Comparison of ENCODE assay signal across 7 cellular contexts in the genomic region with DNA sequence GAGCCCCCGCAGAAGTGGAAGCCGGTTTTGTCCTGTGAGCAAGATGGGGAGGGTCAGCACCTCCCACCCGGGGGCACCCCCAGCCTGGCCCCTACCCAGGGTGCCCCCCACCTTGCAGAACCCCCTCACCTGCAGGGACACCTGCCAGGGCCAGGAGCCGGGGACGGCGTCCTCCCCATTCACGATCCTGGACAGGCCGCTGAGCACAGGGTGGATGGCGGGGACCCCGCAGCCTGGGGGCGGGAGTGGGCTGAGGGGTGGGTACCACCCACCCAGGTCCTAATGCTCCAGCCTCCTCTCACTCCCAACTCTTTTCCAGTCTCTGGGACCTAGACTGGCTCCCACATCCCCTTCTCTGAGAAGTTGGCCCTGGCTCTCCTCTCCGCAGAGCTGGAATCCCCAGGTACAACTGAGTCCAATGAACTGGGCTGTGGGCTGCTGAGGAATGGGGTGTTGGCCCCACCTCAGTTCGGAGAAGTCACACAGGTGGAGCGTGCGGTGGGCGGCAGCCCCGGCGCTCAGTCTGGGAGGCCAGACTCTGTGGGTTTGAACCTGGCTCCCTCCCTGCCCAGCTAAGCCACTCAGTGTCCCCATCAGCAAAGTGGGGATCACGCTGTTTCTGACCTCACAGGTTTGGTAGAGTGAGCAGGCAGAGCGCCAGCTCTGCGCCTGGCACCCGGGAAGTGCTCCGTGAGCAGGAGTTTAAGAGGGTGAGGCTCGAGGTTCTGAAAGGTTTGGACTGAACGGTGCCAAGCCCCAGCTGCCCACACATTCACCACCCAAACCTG. TPM values are rescaled to one million over a fixed set of nuclear protein-coding genes. Genes with fewer than 3 reads are reported as not detected.
"Had no signal": no experiment of that assay in that cellular context is flagged by ENCODE, and none has a peak within 500 bp of the region (broad histone marks: within the 10 kb centered on the region; RNA-seq: fewer than 3 reads in every experiment).

No MANE protein-coding gene starts in this region.

RNA-seq across cellular contexts. Expression of gene CTRB2, which starts 0.8 kb away (rescaled TPM):
- total RNA-seq: dermis blood vessel endothelial cell, esophagus muscularis mucosa, prostate gland, right atrium auricular region, temporal lobe had no signal

RNA-seq across cellular contexts. Expression of gene CTRB1, which starts 12.6 kb away (rescaled TPM):
- total RNA-seq: dermis blood vessel endothelial cell, esophagus muscularis mucosa, gastrocnemius medialis, liver, right atrium auricular region, temporal lobe had no signal
- polyA plus RNA-seq: liver had no signal
